1 cellular context compared by ENCODE assay signal in genomic region chr10:122485670-122486069, GRCh38.
TF ChIP-seq lines count a peak whose summit lies in the region.

No MANE protein-coding gene starts in this region.

TF ChIP-seq in SK-N-SH treated with all-trans-retinoic acid at 6 μM for 48 hours, 23 proteins besides CTCF, POLR2A, EP300 and RAD21 (continued from another document):
- no peak for TF ChIP-seq CREB5 (CRISPR knock-in tag; IDR thresholded peaks at IDR 0.05; ENCODE audit: low read depth)
- no peak for TF ChIP-seq ZNF70 (CRISPR knock-in tag; IDR thresholded peaks at IDR 0.05)
- TF ChIP-seq TOX (CRISPR knock-in tag; IDR thresholded peaks at IDR 0.05; ENCODE audit: borderline replicate concordance), result no peak
- no peak for TF ChIP-seq ESRRG (CRISPR knock-in tag; IDR thresholded peaks at IDR 0.05)
- TF ChIP-seq ZC3H10 (CRISPR knock-in tag; IDR thresholded peaks at IDR 0.05), result no peak
- no peak for TF ChIP-seq BACH2 (CRISPR knock-in tag; IDR thresholded peaks at IDR 0.05; ENCODE audit: borderline replicate concordance)
- no peak for TF ChIP-seq RARB (CRISPR knock-in tag; IDR thresholded peaks at IDR 0.05)
- no peak for TF ChIP-seq ZFP30 (CRISPR knock-in tag; IDR thresholded peaks at IDR 0.05)
- TF ChIP-seq ZNF8 (CRISPR knock-in tag; IDR thresholded peaks at IDR 0.05), result no peak
- TF ChIP-seq ARNTL (CRISPR knock-in tag; IDR thresholded peaks at IDR 0.05; ENCODE audit: borderline replicate concordance, low read depth), result no peak
- no peak for TF ChIP-seq ISL1 (CRISPR knock-in tag; IDR thresholded peaks at IDR 0.05)
TF ChIP-seq in SK-N-SH treated with all-trans-retinoic acid at 6 μM for 48 hours: peak in this region for 0.
